ENCODE assay signal across 17 cellular contexts in genomic region chr20:58667975-58668374, GRCh38.
"Had no signal": no experiment of that assay in that cellular context is flagged by ENCODE, and none has a peak within 500 bp of the region (broad histone marks: within the 10 kb centered on the region; RNA-seq: fewer than 3 reads in every experiment).

No MANE protein-coding gene starts in this region.

- H3K27me3 Mint-ChIP-seq: activated naive CD8-positive, alpha-beta T cell; dendritic cell treated with granulocyte-macrophage colony-stimulating factor and Interleukin-4, amounts not matched to agents 40 ng/mL and 50 ng/mL, for 4 days; effector memory CD8-positive, alpha-beta T cell; memory B cell had no signal

- DNase-seq: activated CD4-positive, alpha-beta T cell treated with anti-CD3 and anti-CD28 coated beads, Interleukin-2, amount 50 U/mL, for 48 hours; anterior cingulate cortex; cerebellar nuclear complex; effector memory CD8-positive, alpha-beta T cell; hypothalamus; sigmoid colon; stimulated activated CD4-positive, alpha-beta T cell treated with anti-CD3 and anti-CD28 coated beads, Interleukin-2, amount 100 ng/mL, for 24 hours; stimulated activated naive CD4-positive, alpha-beta T cell; substantia nigra; transverse colon had no signal

- ATAC-seq: activated CD4-positive, CD25-positive, alpha-beta regulatory T cell treated with anti-CD3 and anti-CD28 coated beads, Interleukin-2, amount 50 U/mL, for 24 hours; effector memory CD8-positive, alpha-beta T cell; left lobe of liver had no signal

- H3K27ac ChIP-seq: sigmoid colon, transverse colon had no signal

- H3K9me3 Mint-ChIP-seq: dendritic cell treated with granulocyte-macrophage colony-stimulating factor and Interleukin-4, amounts not matched to agents 40 ng/mL and 50 ng/mL, for 4 days; effector memory CD8-positive, alpha-beta T cell; memory B cell; nephron; T-helper 2 cell treated with Interferon-gamma antibody and Interleukin-4, amounts not matched to agents 5 μg/mL and 100 μg/mL, for 36 hours had no signal

- H3K27me3 ChIP-seq: sigmoid colon, transverse colon had no signal

- H3K4me3 ChIP-seq: sigmoid colon, transverse colon had no signal

- H3K4me1 ChIP-seq: sigmoid colon, transverse colon had no signal

- H3K27ac Mint-ChIP-seq: activated naive CD8-positive, alpha-beta T cell; dendritic cell treated with granulocyte-macrophage colony-stimulating factor and Interleukin-4, amounts not matched to agents 40 ng/mL and 50 ng/mL, for 4 days; effector memory CD8-positive, alpha-beta T cell; memory B cell; T-helper 2 cell treated with Interferon-gamma antibody and Interleukin-4, amounts not matched to agents 5 μg/mL and 100 μg/mL, for 36 hours had no signal

- H3K9me3 ChIP-seq: sigmoid colon, transverse colon had no signal

- H3K4me3 Mint-ChIP-seq: activated naive CD8-positive, alpha-beta T cell; dendritic cell treated with granulocyte-macrophage colony-stimulating factor and Interleukin-4, amounts not matched to agents 40 ng/mL and 50 ng/mL, for 4 days; effector memory CD8-positive, alpha-beta T cell; memory B cell; nephron; T-helper 2 cell treated with Interferon-gamma antibody and Interleukin-4, amounts not matched to agents 5 μg/mL and 100 μg/mL, for 36 hours had no signal
